25 cellular contexts compared by ENCODE assay signal in the genomic region with DNA sequence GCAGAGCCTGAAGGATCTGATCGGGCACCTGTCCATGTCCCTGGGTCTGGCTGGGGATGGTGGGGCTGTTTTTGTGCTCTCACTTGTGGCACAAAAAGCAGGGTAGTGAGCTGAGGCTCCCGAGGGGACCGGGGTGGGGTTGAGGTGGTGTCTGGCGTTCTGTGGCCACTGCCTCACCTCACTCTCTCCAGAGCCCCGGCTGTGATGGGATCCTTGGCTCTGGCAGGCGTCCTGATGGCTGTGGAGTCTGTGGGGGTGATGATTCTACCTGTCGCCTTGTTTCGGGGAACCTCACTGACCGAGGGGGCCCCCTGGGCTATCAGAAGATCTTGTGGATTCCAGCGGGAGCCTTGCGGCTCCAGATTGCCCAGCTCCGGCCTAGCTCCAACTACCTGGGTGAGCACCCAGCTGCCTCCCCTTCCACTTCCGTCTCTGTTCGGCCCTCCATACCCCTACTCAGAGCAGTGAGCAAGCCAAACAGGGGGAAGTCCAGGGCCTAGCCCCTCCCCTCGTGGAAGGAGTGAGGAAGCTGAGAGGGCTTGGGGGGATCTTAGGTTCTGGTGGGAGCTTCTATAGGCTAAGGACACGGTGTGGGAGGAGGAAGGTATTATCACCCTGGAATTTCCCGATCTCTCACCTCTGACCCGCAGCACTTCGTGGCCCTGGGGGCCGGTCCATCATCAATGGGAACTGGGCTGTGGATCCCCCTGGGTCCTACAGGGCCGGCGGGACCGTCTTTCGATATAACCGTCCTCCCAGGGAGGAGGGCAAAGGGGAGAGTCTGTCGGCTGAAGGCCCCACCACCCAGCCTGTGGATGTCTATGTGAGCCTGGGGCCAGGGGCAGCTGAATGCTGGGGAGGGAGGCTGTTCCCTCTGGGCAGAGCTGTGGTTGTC. TPM values are rescaled to one million over a fixed set of nuclear protein-coding genes. Genes with fewer than 3 reads are reported as not detected.
DNase-seq lines count a peak whose midpoint lies in the region; ATAC-seq and TF ChIP-seq lines count a peak whose summit lies in the region.
"Had no signal": no experiment of that assay in that cellular context is flagged by ENCODE, and none has a peak within 500 bp of the region (broad histone marks: within the 10 kb centered on the region; RNA-seq: fewer than 3 reads in every experiment).

No MANE protein-coding gene starts in this region.

- H3K36me3 Mint-ChIP-seq in activated CD8-positive, alpha-beta T cell treated with anti-CD3 and anti-CD28 coated beads for 36 hours (ENCODE audit: low read depth): no peaks in the 10 kb centered on the region
- no peaks in the 10 kb centered on the region for H3K36me3 Mint-ChIP-seq in activated CD8-positive, alpha-beta T cell treated with anti-CD3 and anti-CD28 coated beads, Interleukin-2, amount 10 ng/mL, durations not matched to agents 7 days and 5 days (ENCODE audit: low read depth)
- peaks cover 4% of the 10 kb centered on the region; the same call in 1 of the 2 replicates for H3K36me3 Mint-ChIP-seq in WTC11
- H3K36me3 Mint-ChIP-seq in glutamatergic neuron (ENCODE audit: unreplicated experiment): no peaks in the 10 kb centered on the region
- H3K36me3 Mint-ChIP-seq in effector memory CD8-positive, alpha-beta T cell (ENCODE audit: insufficient read depth): peaks cover 27% of the 10 kb centered on the region

- TF ChIP-seq CTCF in activated CD8-positive, alpha-beta T cell treated with anti-CD3 and anti-CD28 coated beads for 36 hours (IDR thresholded peaks at IDR 0.05): no peak
- TF ChIP-seq CTCF in WTC11 (IDR thresholded peaks at IDR 0.05): no peak
- no peak for TF ChIP-seq CTCF in glutamatergic neuron (IDR thresholded peaks at IDR 0.05; ENCODE audit: partially characterized antibody, unreplicated experiment)

- peaks cover 24% of the 10 kb centered on the region for H3K4me1 Mint-ChIP-seq in activated CD8-positive, alpha-beta T cell treated with anti-CD3 and anti-CD28 coated beads for 36 hours (ENCODE audit: low read depth)
- H3K4me1 Mint-ChIP-seq in activated CD8-positive, alpha-beta T cell treated with anti-CD3 and anti-CD28 coated beads, Interleukin-2, amount 10 ng/mL, durations not matched to agents 7 days and 5 days (ENCODE audit: low read depth): peaks cover 34% of the 10 kb centered on the region
- H3K4me1 Mint-ChIP-seq in WTC11: peaks cover 34% of the 10 kb centered on the region
- peaks cover 3% of the 10 kb centered on the region for H3K4me1 Mint-ChIP-seq in glutamatergic neuron (ENCODE audit: low read depth, unreplicated experiment)
- H3K4me1 Mint-ChIP-seq in effector memory CD8-positive, alpha-beta T cell (ENCODE audit: low read depth in 2 of 2): peaks cover 20 to 23% of the 10 kb centered on the region in 2 donors

- peak; percentile 2 for DNase-seq in activated CD8-positive, alpha-beta T cell treated with anti-CD3 and anti-CD28 coated beads for 36 hours
- no peak for DNase-seq in activated CD8-positive, alpha-beta T cell treated with anti-CD3 and anti-CD28 coated beads, Interleukin-2, amount 10 ng/mL, durations not matched to agents 7 days and 5 days
- DNase-seq in WTC11 (ENCODE audit: low spot score) (no peak), glutamatergic neuron (peak; percentile 18), posterior vena cava (ENCODE audit: low spot score) (peak; percentile 79), NCI-H2081 (lab: John Stamatoyannopoulos, UW) (no peak)
- no peak for DNase-seq in effector memory CD8-positive, alpha-beta T cell
- DNase-seq: 8988T; activated CD4-positive, alpha-beta T cell treated with anti-CD3 and anti-CD28 coated beads, Interleukin-2, amount 10 ng/mL, durations not matched to agents 7 days and 5 days; activated naive CD4-positive, alpha-beta T cell treated with anti-CD3 and anti-CD28 coated beads for 36 hours; amygdala; Calu3; colonic mucosa; DND-41; NCI-H2171; NCI-H524 treated with DMSO at 0.1 percent for 48 hours; stimulated activated naive CD8-positive, alpha-beta T cell treated with anti-CD3 and anti-CD28 coated beads, Interleukin-15, amount 100 ng/mL, for 72 hours; WERI-Rb-1 had no signal

- H3K27me3 Mint-ChIP-seq in activated CD8-positive, alpha-beta T cell treated with anti-CD3 and anti-CD28 coated beads for 36 hours: peaks cover 3% of the 10 kb centered on the region
- peaks cover 5% of the 10 kb centered on the region for H3K27me3 Mint-ChIP-seq in activated CD8-positive, alpha-beta T cell treated with anti-CD3 and anti-CD28 coated beads, Interleukin-2, amount 10 ng/mL, durations not matched to agents 7 days and 5 days (ENCODE audit: low read depth)
- peaks cover 5% of the 10 kb centered on the region for H3K27me3 Mint-ChIP-seq in WTC11 (ENCODE audit: low read depth)
- H3K27me3 Mint-ChIP-seq in glutamatergic neuron (ENCODE audit: unreplicated experiment): peaks cover 9% of the 10 kb centered on the region
- H3K27me3 Mint-ChIP-seq in effector memory CD8-positive, alpha-beta T cell: no peaks in the 10 kb centered on the region

- no peak overlapping the region for H3K4me3 Mint-ChIP-seq in activated CD8-positive, alpha-beta T cell treated with anti-CD3 and anti-CD28 coated beads for 36 hours
- no peak overlapping the region for H3K4me3 Mint-ChIP-seq in activated CD8-positive, alpha-beta T cell treated with anti-CD3 and anti-CD28 coated beads, Interleukin-2, amount 10 ng/mL, durations not matched to agents 7 days and 5 days
- H3K4me3 Mint-ChIP-seq in WTC11 (no peak overlapping the region), glutamatergic neuron (ENCODE audit: unreplicated experiment) (no peak overlapping the region)
- no peak overlapping the region for H3K4me3 Mint-ChIP-seq in effector memory CD8-positive, alpha-beta T cell
- H3K4me3 Mint-ChIP-seq: activated CD4-positive, alpha-beta T cell treated with anti-CD3 and anti-CD28 coated beads, Interleukin-2, amount 10 ng/mL, durations not matched to agents 7 days and 5 days; activated naive CD4-positive, alpha-beta T cell treated with anti-CD3 and anti-CD28 coated beads for 36 hours; stimulated activated naive CD8-positive, alpha-beta T cell treated with anti-CD3 and anti-CD28 coated beads, Interleukin-15, amount 100 ng/mL, for 72 hours; T-helper 2 cell treated with Interferon-gamma antibody and Interleukin-4, amounts not matched to agents 5 μg/mL and 100 μg/mL, for 36 hours had no signal

- ATAC-seq in activated CD8-positive, alpha-beta T cell treated with anti-CD3 and anti-CD28 coated beads for 36 hours: no peak
- no peak for ATAC-seq in activated CD8-positive, alpha-beta T cell treated with anti-CD3 and anti-CD28 coated beads, Interleukin-2, amount 10 ng/mL, durations not matched to agents 7 days and 5 days
- ATAC-seq in WTC11 (no peak), HG02623 (IDR thresholded peaks at IDR 0.05; ENCODE audit: unreplicated experiment) (no peak)
- no peak for ATAC-seq in effector memory CD8-positive, alpha-beta T cell (replicated peaks)
- ATAC-seq: psoas muscle; SK-N-SH treated with all-trans-retinoic acid at 6 μM for 48 hours; stimulated activated naive CD8-positive, alpha-beta T cell treated with anti-CD3 and anti-CD28 coated beads, Interleukin-15, amount 100 ng/mL, for 72 hours had no signal

- no peak overlapping the region for H3K27ac Mint-ChIP-seq in activated CD8-positive, alpha-beta T cell treated with anti-CD3 and anti-CD28 coated beads for 36 hours
- no peak overlapping the region for H3K27ac Mint-ChIP-seq in activated CD8-positive, alpha-beta T cell treated with anti-CD3 and anti-CD28 coated beads, Interleukin-2, amount 10 ng/mL, durations not matched to agents 7 days and 5 days
- H3K27ac Mint-ChIP-seq in WTC11: peak overlapping the region; percentile 70; the same call in 1 of the 2 replicates
- no peak overlapping the region for H3K27ac Mint-ChIP-seq in glutamatergic neuron (ENCODE audit: unreplicated experiment)
- H3K27ac Mint-ChIP-seq in effector memory CD8-positive, alpha-beta T cell: peak overlapping the region in 1 of 2 donors; percentile 51
- H3K27ac Mint-ChIP-seq: activated CD4-positive, alpha-beta T cell treated with anti-CD3 and anti-CD28 coated beads, Interleukin-2, amount 10 ng/mL, durations not matched to agents 7 days and 5 days; activated naive CD4-positive, alpha-beta T cell treated with anti-CD3 and anti-CD28 coated beads for 36 hours; T-helper 2 cell treated with Interferon-gamma antibody and Interleukin-4, amounts not matched to agents 5 μg/mL and 100 μg/mL, for 36 hours had no signal

- CTCF ChIA-PET in activated CD8-positive, alpha-beta T cell treated with anti-CD3 and anti-CD28 coated beads for 36 hours (lab: Charles Lee): no interaction called here
- CTCF ChIA-PET in activated CD8-positive, alpha-beta T cell treated with anti-CD3 and anti-CD28 coated beads, Interleukin-2, amount 10 ng/mL, durations not matched to agents 7 days and 5 days (lab: Charles Lee): interaction anchor here (0.7 to 0.9 kb wide), 2 partner anchors 24 to 73 kb away, joined by 3 read pairs; a partner anchor contains a TSS
- CTCF ChIA-PET in WTC11 (lab: Charles Lee): interaction anchor here (0.9 to 7.9 kb wide), 2 partner anchors 21 to 179 kb away, joined by 3 to 144 read pairs; no protein-coding TSS in a partner anchor

- intact Hi-C loops in activated CD8-positive, alpha-beta T cell treated with anti-CD3 and anti-CD28 coated beads for 36 hours (cut with micrococcal nuclease): no loop called here
- intact Hi-C loops in posterior vena cava (cut with DNase I): loop anchor here in 1 of 2 donors (10.0 kb wide), 1 partner anchor 91 kb away; no protein-coding TSS in a partner anchor

- POLR2A ChIA-PET in activated CD8-positive, alpha-beta T cell treated with anti-CD3 and anti-CD28 coated beads for 36 hours (lab: Charles Lee): interaction anchor here (0.6 to 15.7 kb wide), 3 partner anchors 20 to 87 kb away, joined by 3 to 542 read pairs (median 4); a partner anchor contains a TSS
- POLR2A ChIA-PET in activated CD8-positive, alpha-beta T cell treated with anti-CD3 and anti-CD28 coated beads, Interleukin-2, amount 10 ng/mL, durations not matched to agents 7 days and 5 days (lab: Charles Lee): interaction anchor here (16.0 kb wide), 1 partner anchor 20 kb away, joined by 1108 read pairs; a partner anchor contains a TSS
- POLR2A ChIA-PET in WTC11 (lab: Charles Lee): interaction anchor here (1.1 kb wide), 1 partner anchor 47 kb away, joined by 3 read pairs; no protein-coding TSS in a partner anchor

- no peaks in the 10 kb centered on the region for H3K9me3 Mint-ChIP-seq in activated CD8-positive, alpha-beta T cell treated with anti-CD3 and anti-CD28 coated beads for 36 hours
- no peaks in the 10 kb centered on the region for H3K9me3 Mint-ChIP-seq in activated CD8-positive, alpha-beta T cell treated with anti-CD3 and anti-CD28 coated beads, Interleukin-2, amount 10 ng/mL, durations not matched to agents 7 days and 5 days (ENCODE audit: insufficient read depth)
- H3K9me3 Mint-ChIP-seq in WTC11 (no peaks in the 10 kb centered on the region), glutamatergic neuron (ENCODE audit: unreplicated experiment) (peaks cover 3% of the 10 kb centered on the region)
- H3K9me3 Mint-ChIP-seq in effector memory CD8-positive, alpha-beta T cell: no peaks in the 10 kb centered on the region
- H3K9me3 Mint-ChIP-seq: activated CD4-positive, alpha-beta T cell treated with anti-CD3 and anti-CD28 coated beads, Interleukin-2, amount 10 ng/mL, durations not matched to agents 7 days and 5 days; activated naive CD4-positive, alpha-beta T cell treated with anti-CD3 and anti-CD28 coated beads for 36 hours; stimulated activated naive CD8-positive, alpha-beta T cell treated with anti-CD3 and anti-CD28 coated beads, Interleukin-15, amount 100 ng/mL, for 72 hours; T-helper 2 cell treated with Interferon-gamma antibody and Interleukin-4, amounts not matched to agents 5 μg/mL and 100 μg/mL, for 36 hours had no signal

RNA-seq across cellular contexts. Expression of a gene that starts 7.0 kb away (rescaled TPM):
- total RNA-seq in activated CD8-positive, alpha-beta T cell treated with anti-CD3 and anti-CD28 coated beads for 36 hours: under 1 TPM; 0.11 to 0.20 TPM
- total RNA-seq in activated CD8-positive, alpha-beta T cell treated with anti-CD3 and anti-CD28 coated beads, Interleukin-2, amount 10 ng/mL, durations not matched to agents 7 days and 5 days: not detected
- total RNA-seq in WTC11 (2021) (6.6 to 14.7 TPM (median 14.1 TPM) in 3 replicates), glutamatergic neuron (ENCODE audit: unreplicated experiment) (0.25 TPM), posterior vena cava (10 to 100 TPM; 79.6 to 99.6 TPM)

RNA-seq across cellular contexts. Expression of a gene that starts 23.2 kb away (rescaled TPM):
- 100 to 1,000 TPM; 207 TPM for total RNA-seq in activated CD8-positive, alpha-beta T cell treated with anti-CD3 and anti-CD28 coated beads for 36 hours
- total RNA-seq in activated CD8-positive, alpha-beta T cell treated with anti-CD3 and anti-CD28 coated beads, Interleukin-2, amount 10 ng/mL, durations not matched to agents 7 days and 5 days: 100 to 1,000 TPM; 249 to 261 TPM
- 191 to 212 TPM (median 204 TPM) in 3 replicates for total RNA-seq in WTC11 (2021)
- 154 TPM for total RNA-seq in glutamatergic neuron (ENCODE audit: unreplicated experiment)
- total RNA-seq in posterior vena cava: 100 to 1,000 TPM; 210 to 267 TPM

RNA-seq across cellular contexts. Expression of a gene that starts 40.7 kb away (rescaled TPM):
- total RNA-seq in activated CD8-positive, alpha-beta T cell treated with anti-CD3 and anti-CD28 coated beads for 36 hours: not detected
- not detected for total RNA-seq in activated CD8-positive, alpha-beta T cell treated with anti-CD3 and anti-CD28 coated beads, Interleukin-2, amount 10 ng/mL, durations not matched to agents 7 days and 5 days
- total RNA-seq in WTC11 (2021): 0.71 to 1.2 TPM (median 1.0 TPM) in 3 replicates
- not detected for total RNA-seq in glutamatergic neuron (ENCODE audit: unreplicated experiment)
- total RNA-seq in posterior vena cava: not detected
- total RNA-seq: activated naive CD4-positive, alpha-beta T cell treated with anti-CD3 and anti-CD28 coated beads for 36 hours; bronchial epithelial cell; colonic mucosa; LHCN-M2; liver; psoas muscle had no signal

RNA-seq across cellular contexts. Expression of a gene that starts 48.3 kb away (rescaled TPM):
- under 1 TPM; 0.74 to 0.81 TPM for total RNA-seq in activated CD8-positive, alpha-beta T cell treated with anti-CD3 and anti-CD28 coated beads for 36 hours
- under 1 TPM; 0.71 to 0.78 TPM for total RNA-seq in activated CD8-positive, alpha-beta T cell treated with anti-CD3 and anti-CD28 coated beads, Interleukin-2, amount 10 ng/mL, durations not matched to agents 7 days and 5 days
- 0.69 to 1.6 TPM (median 0.76 TPM) in 3 replicates for total RNA-seq in WTC11 (2021)
- 2.8 TPM for total RNA-seq in glutamatergic neuron (ENCODE audit: unreplicated experiment)
- total RNA-seq in posterior vena cava: 10 to 100 TPM; 51.9 to 78.0 TPM

Comparison
In these comparisons a context has a peak if more than half of its experiments do, and no peak if none do; other contexts are left out.
1. DNase-seq: peak in activated CD8-positive, alpha-beta T cell treated with anti-CD3 and anti-CD28 coated beads for 36 hours (single experiment), glutamatergic neuron (single experiment) and posterior vena cava (single experiment); none in activated CD8-positive, alpha-beta T cell treated with anti-CD3 and anti-CD28 coated beads, Interleukin-2, amount 10 ng/mL, durations not matched to agents 7 days and 5 days (single experiment), WTC11 (single experiment), effector memory CD8-positive, alpha-beta T cell (0 of 3) and NCI-H2081 (0 of 2).